8 cellular contexts compared by ENCODE assay signal in the genomic region with DNA sequence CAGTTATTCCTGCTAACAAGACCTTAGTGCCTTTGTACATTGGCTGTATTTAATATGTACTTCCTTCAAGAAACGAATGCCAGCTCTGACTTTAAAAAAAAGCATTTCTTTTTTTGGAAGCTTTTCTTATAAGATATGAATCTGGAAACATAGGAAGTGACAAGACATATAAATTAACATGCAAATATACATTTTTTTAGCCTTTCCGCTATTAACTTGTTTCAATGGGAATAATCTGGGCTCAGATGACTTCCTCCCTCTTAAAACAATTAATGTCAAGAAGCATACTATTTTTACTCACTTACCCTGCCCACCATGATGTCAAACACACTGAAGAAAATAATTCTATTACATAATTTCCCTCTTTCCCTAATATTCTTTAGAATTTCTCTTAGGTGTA. TPM values are rescaled to one million over a fixed set of nuclear protein-coding genes. Genes with fewer than 3 reads are reported as not detected.
DNase-seq lines count a peak whose midpoint lies in the region; ATAC-seq, FAIRE-seq and TF ChIP-seq lines count a peak whose summit lies in the region.

No MANE protein-coding gene starts in this region.

- ATAC-seq in GM12878 (no peak), HG03045 (IDR thresholded peaks at IDR 0.05; ENCODE audit: unreplicated experiment) (no peak)

- H3K4me1 ChIP-seq in HUES64 (ENCODE audit: insufficient read depth, low read length) (peaks cover 6% of the 10 kb centered on the region; the same call in 1 of the 2 replicates), GM12878 (ENCODE audit: control insufficient read depth, insufficient read depth, low read length) (peaks cover 30% of the 10 kb centered on the region), mononuclear cell (ENCODE audit: insufficient read depth, low read length) (peaks cover 36% of the 10 kb centered on the region)

- CTCF ChIA-PET in AG04450 (lab: Charles Lee): interaction anchor here (1.0 kb wide), 1 partner anchor 95 kb away, joined by 3 read pairs; no protein-coding TSS in a partner anchor
- CTCF ChIA-PET in GM12878 (lab: Yijun Ruan, JAX): interaction anchor here (1.4 kb wide), 1 partner anchor 10 kb away, joined by 4 read pairs; no protein-coding TSS in a partner anchor

- intact Hi-C loops in GM12878 (cut with micrococcal nuclease; ENCODE audit: unreplicated experiment): no loop called here

- no peaks in the 10 kb centered on the region for H4K20me1 ChIP-seq in GM12878 (ENCODE audit: control insufficient read depth, insufficient read depth)

- H3K27ac ChIP-seq in AG04450 (ENCODE audit: low read depth, low read length): no peak overlapping the region
- no peak overlapping the region for H3K27ac ChIP-seq in HUES64 (ENCODE audit: low read depth, low read length)
- no peak overlapping the region for H3K27ac ChIP-seq in GM12878 (ENCODE audit: control insufficient read depth, insufficient read depth)

- H3K4me2 ChIP-seq in GM12878 (ENCODE audit: control insufficient read depth, insufficient read depth): peak overlapping the region; percentile 97; the same call in 1 of the 2 replicates

- BruUV-seq in GM12878 (replicated peaks; lab: Mats Ljungman, UMichigan): TSS peak; percentile 45

- no peak for TF ChIP-seq RAD21 in GM12878 (IDR thresholded peaks at IDR 0.05; ENCODE audit: insufficient read depth, low read depth, low read length)

- SMC1A ChIA-PET in GM12878 (lab: Charles Lee; ENCODE audit: uncharacterized antibody, unreplicated experiment): interaction anchor here (0.7 kb wide), 2 partner anchors 50 to 380 kb away, joined by 3 read pairs; no protein-coding TSS in a partner anchor

- no peak for TF ChIP-seq EP300 in GM12878 (IDR thresholded peaks at IDR 0.05; ENCODE audit: borderline replicate concordance in 1 of 2, control insufficient read depth in 1 of 2, low read depth in 2 of 2, low read length in 2 of 2)

- no peak for DNase-seq in AG04450 (ENCODE audit: low read depth, low spot score)
- DNase-seq in GM12878 (ENCODE audit: low read depth, low spot score): no peak
- DNase-seq in cerebellar nuclear complex (lab: John Stamatoyannopoulos, UW): no peak
- no peak for DNase-seq in NCI-H1092 treated with DMSO at 0.1 percent for 48 hours (lab: John Stamatoyannopoulos, UW)
- no peak for DNase-seq in GM19239 (ENCODE audit: insufficient read length, low spot score)

- POLR2A ChIA-PET in AG04450 (lab: Yijun Ruan, JAX) (no interaction called here), GM12878 (lab: Charles Lee) (no interaction called here)

- WGBS in HUES64: 82% methylated on average over 1 of the region's 2 CpGs
- 0% methylated on average over 2 of the region's 2 CpGs for WGBS in GM12878 (ENCODE audit: insufficient coverage, insufficient replicate concordance, low lambda C conversion rate, missing lambda C conversion rate)

- H3K9me3 ChIP-seq in AG04450 (ENCODE audit: control insufficient read depth, insufficient read depth, low read length) (no peaks in the 10 kb centered on the region), HUES64 (ENCODE audit: insufficient read depth, low read depth, low read length) (no peaks in the 10 kb centered on the region), GM12878 (replicated peaks; ENCODE audit: control insufficient read depth, insufficient read depth, low read length) (no peaks in the 10 kb centered on the region), mononuclear cell (ENCODE audit: low read depth, low read length) (no peaks in the 10 kb centered on the region)

- H3K4me3 ChIP-seq in AG04450 (ENCODE audit: low read depth, low read length) (peak overlapping the region; percentile 68), HUES64 (ENCODE audit: low read length) (peak overlapping the region; percentile 71; the same call in 1 of the 2 replicates), GM12878 (peak overlapping the region; percentile 77), mononuclear cell (ENCODE audit: low read length) (peak overlapping the region; percentile 60)

- RAD21 ChIA-PET in GM12878 (lab: Charles Lee; ENCODE audit: unreplicated experiment): interaction anchor here (1.0 kb wide), 1 partner anchor 12 kb away, joined by 3 read pairs; no protein-coding TSS in a partner anchor

- FAIRE-seq in GM12878 (lab: Jason Lieb, UNC) (peak; percentile 7), GM19239 (lab: Jason Lieb, UNC) (no peak)

- in situ Hi-C loops in GM12878 (cut with MboI): no loop called here

- H3K36me3 ChIP-seq in HUES64 (ENCODE audit: insufficient read depth, low read length) (no peaks in the 10 kb centered on the region), GM12878 (ENCODE audit: control insufficient read depth in 2 of 2, insufficient read depth in 2 of 2, low read length in 1 of 2) (no peaks in the 10 kb centered on the region)

- H3K79me2 ChIP-seq in GM12878 (ENCODE audit: control insufficient read depth, insufficient read depth, low read length): no peaks in the 10 kb centered on the region; the same call in none of the 2 replicates

- H3K9ac ChIP-seq in HUES64 (ENCODE audit: low read depth, low read length) (no peak overlapping the region), GM12878 (ENCODE audit: control insufficient read depth, insufficient read depth, low read length) (no peak overlapping the region)

- no peak for TF ChIP-seq POLR2A in GM12878 (IDR thresholded peaks at IDR 0.05; ENCODE audit: low read depth, low read length)

- H3K27me3 ChIP-seq in AG04450 (ENCODE audit: control insufficient read depth, insufficient read depth, low read length): no peaks in the 10 kb centered on the region
- peaks cover 33% of the 10 kb centered on the region for H3K27me3 ChIP-seq in HUES64 (ENCODE audit: insufficient read depth, low read length)
- no peaks in the 10 kb centered on the region; a peak in 1 of 4 replicates for H3K27me3 ChIP-seq in GM12878 (replicated peaks in 1 of 2; ENCODE audit: control insufficient read depth in 2 of 2, insufficient read depth in 2 of 2, low read length in 1 of 2)
- no peaks in the 10 kb centered on the region for H3K27me3 ChIP-seq in mononuclear cell (ENCODE audit: insufficient read depth, low read length)

- H2AFZ ChIP-seq in GM12878 (ENCODE audit: control insufficient read depth, low read depth, low read length): no peak overlapping the region

- TF ChIP-seq CTCF in AG04450 (IDR thresholded peaks at IDR 0.05; ENCODE audit: low read depth, low read length) (no peak), GM12878 (IDR thresholded peaks at IDR 0.05 in 2 of 3, conservative IDR thresholded peaks at IDR 0.05 in 1 of 3; ENCODE audit: control insufficient read depth in 2 of 3, extremely low read depth in 1 of 3, insufficient read depth in 1 of 3, low read depth in 3 of 3, low read length in 3 of 3) (no peak)

TF ChIP-seq in GM12878, 131 proteins besides CTCF, POLR2A, EP300 and RAD21:
- TF ChIP-seq BMI1 (IDR thresholded peaks at IDR 0.05; ENCODE audit: borderline replicate concordance): peak; percentile 56
- TF ChIP-seq CREM (IDR thresholded peaks at IDR 0.05; ENCODE audit: low read depth): no peak
- no peak for TF ChIP-seq JUNB (IDR thresholded peaks at IDR 0.05)
- TF ChIP-seq PAX5 (IDR thresholded peaks at IDR 0.05; ENCODE audit: borderline replicate concordance, low read depth, low read length): no peak

RNA-seq across cellular contexts. Expression of gene DENND1B, which starts 1.4 kb away (rescaled TPM):
- polyA plus RNA-seq in AG04450 (2011; rRNA removed) (13.9 and 17.7 TPM in 2 replicates), GM12878 (2011; rRNA removed) (4.6 and 7.2 TPM in 2 replicates), GM12878 (2014; fragmentation: Illumina TruSeq; extraction: Trizol) (7.3 and 8.3 TPM in 2 replicates), GM12878 (2014; fragmentation: Nextera tagmentation; extraction: Ambion mirVana) (1 to 10 TPM; 1.7 to 3.3 TPM), GM12878 (2014; rRNA removed) (2.3 and 3.3 TPM in 2 replicates), GM12878 (2016; fragmentation: Nextera tagmentation; extraction: Ambion mirVana) (10 to 100 TPM in 1 of 2 experiments, 1 to 10 TPM in 1; 8.8 to 10.7 TPM)
- polyA minus RNA-seq in AG04450 (2011; rRNA and poly(A)+ RNA removed): 30.5 and 57.2 TPM in 2 replicates
- 1.7 TPM for polyA plus RNA-seq in HUES64 (2013, experiment 1 of 2)
- 2.5 TPM for polyA plus RNA-seq in HUES64 (2013, experiment 2 of 2)
- total RNA-seq in GM12878 (2013; cell fraction: nucleolus; rRNA removed): 11.3 and 14.8 TPM in 2 replicates
- total RNA-seq in GM12878 (2014; rRNA removed) (8.7 and 12.3 TPM in 2 replicates), GM12878 (2014; rRNA removed; fragmentation: Illumina TruSeq; extraction: Trizol) (8.8 and 9.2 TPM in 2 replicates), GM12878 (2021) (8.4 and 9.4 TPM in 2 replicates), mononuclear cell (54.8 TPM)
- polyA plus RNA-seq in GM12878 (2011; ENCODE audit: low read depth): 2.0 TPM
- polyA plus RNA-seq in GM12878 (2011; cell fraction: cytosol; rRNA removed): 1.8 and 2.1 TPM in 2 replicates
- 5.3 TPM in 2 replicates for polyA plus RNA-seq in GM12878 (2011; cell fraction: nucleus; rRNA removed)
- 2.8 and 2.9 TPM in 2 replicates for polyA plus RNA-seq in GM12878 (2012)
- polyA minus RNA-seq in GM12878 (2011; rRNA and poly(A)+ RNA removed): 10.7 and 13.2 TPM in 2 replicates
- polyA minus RNA-seq in GM12878 (2011; cell fraction: cytosol; rRNA and poly(A)+ RNA removed): 1.9 and 4.2 TPM in 2 replicates
- 14.4 and 22.4 TPM in 2 replicates for polyA minus RNA-seq in GM12878 (2011; cell fraction: nucleus; rRNA and poly(A)+ RNA removed)
